In genomic region chr21:19245188-19245580, GRCh38 we compare ENCODE assay signal across 22 cellular contexts.
"Had no signal": no experiment of that assay in that cellular context is flagged by ENCODE, and none has a peak within 500 bp of the region (broad histone marks: within the 10 kb centered on the region; RNA-seq: fewer than 3 reads in every experiment).

No MANE protein-coding gene starts in this region.

- H3K27me3 ChIP-seq: neural progenitor cell, neutrophil, right lobe of liver, suprapubic skin, tibial nerve, uterus had no signal

- H3K9ac ChIP-seq: neural progenitor cell, parathyroid adenoma had no signal

- H3K36me3 ChIP-seq: left ventricle myocardium inferior, neutrophil, right lobe of liver, suprapubic skin, tibial nerve, uterus had no signal

- H3K27ac ChIP-seq: left ventricle myocardium inferior, neural progenitor cell, neutrophil, parathyroid adenoma, psoas muscle, right lobe of liver, skin epidermis, suprapubic skin, tibial nerve, uterus had no signal

- H3K4me2 ChIP-seq: neural progenitor cell had no signal

- H3K9me3 Mint-ChIP-seq: stimulated activated naive CD8-positive, alpha-beta T cell treated with anti-CD3 and anti-CD28 coated beads, Interleukin-15, Interleukin-2, amounts not matched to agents 100 ng/mL and 50 ng/mL, for 24 hours; type B pancreatic cell had no signal

- H3K27me3 Mint-ChIP-seq: naive B cell; stimulated activated naive CD8-positive, alpha-beta T cell treated with anti-CD3 and anti-CD28 coated beads, Interleukin-15, Interleukin-2, amounts not matched to agents 100 ng/mL and 50 ng/mL, for 24 hours; type B pancreatic cell had no signal

- ATAC-seq: natural killer cell; psoas muscle; right lobe of liver; stimulated activated effector memory CD8-positive, alpha-beta T cell treated with anti-CD3 and anti-CD28 coated beads, Interleukin-12 subunit alpha, Interleukin-12 subunit beta, amount 100 ng/mL, for 72 hours had no signal

- H2AFZ ChIP-seq: neural progenitor cell, parathyroid adenoma had no signal

- H3K79me2 ChIP-seq: parathyroid adenoma had no signal

- H3K9me3 ChIP-seq: left ventricle myocardium inferior, neutrophil, psoas muscle, right lobe of liver, uterus had no signal

- H3K4me1 Mint-ChIP-seq: mesothelial cell of epicardium; naive B cell; natural killer cell; nephron progenitor cell; neural progenitor cell; stimulated activated effector memory CD8-positive, alpha-beta T cell treated with anti-CD3 and anti-CD28 coated beads, Interleukin-12 subunit alpha, Interleukin-12 subunit beta, amount 100 ng/mL, for 72 hours had no signal

- H3K4me1 ChIP-seq: left ventricle myocardium inferior, neural progenitor cell, parathyroid adenoma, psoas muscle, right lobe of liver, suprapubic skin, tibial nerve, uterus had no signal

- H3K4me3 Mint-ChIP-seq: mesothelial cell of epicardium; naive B cell; natural killer cell; nephron progenitor cell; neural progenitor cell; stimulated activated effector memory CD8-positive, alpha-beta T cell treated with anti-CD3 and anti-CD28 coated beads, Interleukin-12 subunit alpha, Interleukin-12 subunit beta, amount 100 ng/mL, for 72 hours; stimulated activated naive CD8-positive, alpha-beta T cell treated with anti-CD3 and anti-CD28 coated beads, Interleukin-15, Interleukin-2, amounts not matched to agents 100 ng/mL and 50 ng/mL, for 24 hours; type B pancreatic cell had no signal

- H3K36me3 Mint-ChIP-seq: mesothelial cell of epicardium; naive B cell; neural progenitor cell; stimulated activated effector memory CD8-positive, alpha-beta T cell treated with anti-CD3 and anti-CD28 coated beads, Interleukin-12 subunit alpha, Interleukin-12 subunit beta, amount 100 ng/mL, for 72 hours; type B pancreatic cell had no signal

- DNase-seq: hippocampal formation; left ventricle myocardium inferior; mesenchymal stem cell; naive B cell; natural killer cell; nephron progenitor cell; occipital lobe; stimulated activated CD4-positive, alpha-beta T cell treated with anti-CD3 and anti-CD28 coated beads, Interleukin-4, amount 100 ng/mL, for 24 hours; stimulated activated naive CD4-positive, alpha-beta T cell; uterus had no signal

- H3K4me3 ChIP-seq: left ventricle myocardium inferior, neural progenitor cell, psoas muscle, right lobe of liver, skin epidermis, suprapubic skin, tibial nerve, uterus had no signal

- H3K27ac Mint-ChIP-seq: mesothelial cell of epicardium; naive B cell; natural killer cell; nephron progenitor cell; neural progenitor cell; stimulated activated effector memory CD8-positive, alpha-beta T cell treated with anti-CD3 and anti-CD28 coated beads, Interleukin-12 subunit alpha, Interleukin-12 subunit beta, amount 100 ng/mL, for 72 hours; stimulated activated naive CD8-positive, alpha-beta T cell treated with anti-CD3 and anti-CD28 coated beads, Interleukin-15, Interleukin-2, amounts not matched to agents 100 ng/mL and 50 ng/mL, for 24 hours; type B pancreatic cell had no signal
